8 cellular contexts compared by ENCODE assay signal in the genomic region with DNA sequence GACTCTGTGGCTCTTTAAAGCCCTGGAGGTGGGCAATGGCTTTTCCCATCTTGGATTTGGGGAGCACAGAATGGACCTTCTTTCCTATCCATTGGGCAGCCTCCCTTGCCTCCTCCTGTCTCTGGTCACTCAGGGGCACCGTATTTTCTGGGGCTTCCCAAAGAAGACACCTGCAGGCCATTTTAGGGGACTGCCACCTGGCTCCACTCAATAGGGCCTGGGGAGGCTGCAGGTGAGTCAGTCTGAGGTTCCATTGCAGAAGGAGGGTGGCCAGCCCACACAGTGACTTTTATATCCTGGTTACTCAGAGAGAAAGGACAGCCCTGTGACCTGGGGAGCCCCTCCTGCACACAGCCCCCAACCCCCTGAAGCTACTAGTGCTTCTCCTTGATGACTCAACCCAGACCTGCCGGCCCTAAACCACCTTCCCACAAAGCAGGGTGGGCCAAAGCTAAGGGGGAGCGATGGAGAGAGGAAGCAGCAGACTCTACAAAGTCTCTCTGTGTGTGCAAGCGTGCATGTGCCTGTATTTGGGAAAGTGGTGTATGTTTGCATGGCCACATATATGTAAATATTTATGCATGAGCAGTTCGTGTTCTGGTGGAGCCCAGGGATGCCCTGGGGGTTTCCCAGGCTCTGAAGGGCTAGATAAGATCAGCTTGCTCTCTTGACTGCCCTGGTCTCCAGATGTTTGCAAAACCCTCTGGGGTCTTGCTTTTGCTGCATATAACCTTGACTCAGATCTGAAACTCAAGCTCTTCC. TPM values are rescaled to one million over a fixed set of nuclear protein-coding genes. Genes with fewer than 3 reads are reported as not detected.
DNase-seq lines count a peak whose midpoint lies in the region; ATAC-seq, FAIRE-seq and TF ChIP-seq lines count a peak whose summit lies in the region.

No MANE protein-coding gene starts in this region.

- DNase-seq in SIG-M5 treated with dmso at 0.1 percent for 504 hours (lab: John Stamatoyannopoulos, UW; ENCODE audit: unreplicated experiment) (peak; percentile 29), SIG-M5 (lab: John Stamatoyannopoulos, UW) (no peak), HCT116 (ENCODE audit: low read depth, low spot score) (no peak), NCI-H526 treated with DMSO at 0.1 percent for 48 hours (lab: John Stamatoyannopoulos, UW) (peak; percentile 85), GF-D8 (lab: John Stamatoyannopoulos, UW) (no peak), HTR-8/SVneo (ENCODE audit: insufficient read length, low spot score) (no peak), sciatic nerve (ENCODE audit: low spot score) (no peak)

- POLR2A ChIA-PET in HCT116 (lab: Charles Lee) = no interaction called here

- H4K20me1 ChIP-seq in HCT116 (ENCODE audit: insufficient read depth) = no peaks in the 10 kb centered on the region

- H3K27me3 ChIP-seq in HCT116 (ENCODE audit: insufficient read depth, low read length) = no peaks in the 10 kb centered on the region
- H3K27me3 ChIP-seq in gastroesophageal sphincter = no peaks in the 10 kb centered on the region

- H3K79me2 ChIP-seq in HCT116 (ENCODE audit: insufficient read depth, low read length) = no peaks in the 10 kb centered on the region

- FAIRE-seq in HTR-8/SVneo (lab: Jason Lieb, UNC) = no peak

- H3K9ac ChIP-seq in HCT116 (ENCODE audit: low read length) = no peak overlapping the region

- ATAC-seq in HCT116 (peak; percentile 67), gastroesophageal sphincter (no peak), sciatic nerve (no peak)

- H3K4me1 ChIP-seq in HCT116 (ENCODE audit: control insufficient read depth in 1 of 2, insufficient read depth in 2 of 2, low read length in 2 of 2) (peaks cover 2 to 18% of the 10 kb centered on the region in 2 experiments; a peak in 3 of 4 replicates), gastroesophageal sphincter (peaks cover 0 to 99% (median 20%) of the 10 kb centered on the region in 3 donors)

- TF ChIP-seq CTCF in HCT116 (IDR thresholded peaks at IDR 0.05 in 2 of 3, conservative IDR thresholded peaks at IDR 0.05 in 1 of 3; ENCODE audit: borderline replicate concordance in 1 of 3, insufficient read depth in 1 of 3, low read depth in 2 of 3, low read length in 2 of 3) = peak in 2 of 3 experiments; percentile 4 to 18; a peak in 1 of 6 replicates
- TF ChIP-seq CTCF in gastroesophageal sphincter (IDR thresholded peaks at IDR 0.05) = no peak

- WGBS in gastroesophageal sphincter (ENCODE audit: low coverage in 1 of 2), 2 donors = 25 to 45% methylated on average over 2 to 5 of the region's 5 CpGs

- no peak overlapping the region for H3K27ac ChIP-seq in HCT116 (ENCODE audit: low read depth, low read length)
- peak overlapping the region in 3 of 4 donors; percentile 62 to 96 (median 68) for H3K27ac ChIP-seq in gastroesophageal sphincter

- H3K9me3 ChIP-seq in HCT116 (ENCODE audit: control insufficient read depth in 1 of 2, insufficient read depth in 1 of 2, low read depth in 1 of 2, low read length in 2 of 2) (no peaks in the 10 kb centered on the region), gastroesophageal sphincter (no peaks in the 10 kb centered on the region)

- TF ChIP-seq EP300 in gastroesophageal sphincter (IDR thresholded peaks at IDR 0.05) = no peak

- intact Hi-C loops in HCT116 (cut with micrococcal nuclease) (no loop called here), sciatic nerve (cut with DNase I) (no loop called here)

- no peak overlapping the region for H3K4me3 ChIP-seq in HCT116 (replicated peaks in 1 of 2; ENCODE audit: low read depth in 1 of 2, low read length in 2 of 2)
- no peak overlapping the region for H3K4me3 ChIP-seq in gastroesophageal sphincter

- TF ChIP-seq RAD21 in HCT116 (IDR thresholded peaks at IDR 0.05; ENCODE audit: low read depth) = no peak

- CTCF ChIA-PET in HCT116 (lab: Charles Lee) = no interaction called here

- no peaks in the 10 kb centered on the region for H3K36me3 ChIP-seq in HCT116 (ENCODE audit: control insufficient read depth in 1 of 2, insufficient read depth in 2 of 2, low read length in 2 of 2)
- peaks cover 0 to 20% of the 10 kb centered on the region in 2 donors for H3K36me3 ChIP-seq in gastroesophageal sphincter

- H3K4me2 ChIP-seq in HCT116 (ENCODE audit: low read length) = peak overlapping the region; percentile 40

- BruUV-seq in HCT116 (replicated peaks; lab: Mats Ljungman, UMichigan) = no TSS peak

- no peaks in the 10 kb centered on the region for H3K9me2 ChIP-seq in HCT116 (ENCODE audit: insufficient read depth)

- TF ChIP-seq POLR2A in HCT116 (IDR thresholded peaks at IDR 0.05; ENCODE audit: borderline replicate concordance, extremely low read depth, insufficient read depth, insufficient read length) (no peak), gastroesophageal sphincter (IDR thresholded peaks at IDR 0.05) (no peak)

- RAD21 ChIA-PET in HCT116 (lab: Charles Lee; ENCODE audit: low non-redundant PET in 1 of 2, low total read pairs in 2 of 2, uncharacterized antibody in 2 of 2, unreplicated experiment in 2 of 2) = no interaction called here

- peak overlapping the region; percentile 3 for H2AFZ ChIP-seq in HCT116 (ENCODE audit: low read depth, low read length, poor library complexity, severe bottlenecking)

TF ChIP-seq in HCT116, 20 proteins besides CTCF, POLR2A, EP300 and RAD21:
- TF ChIP-seq, protein P1, sequence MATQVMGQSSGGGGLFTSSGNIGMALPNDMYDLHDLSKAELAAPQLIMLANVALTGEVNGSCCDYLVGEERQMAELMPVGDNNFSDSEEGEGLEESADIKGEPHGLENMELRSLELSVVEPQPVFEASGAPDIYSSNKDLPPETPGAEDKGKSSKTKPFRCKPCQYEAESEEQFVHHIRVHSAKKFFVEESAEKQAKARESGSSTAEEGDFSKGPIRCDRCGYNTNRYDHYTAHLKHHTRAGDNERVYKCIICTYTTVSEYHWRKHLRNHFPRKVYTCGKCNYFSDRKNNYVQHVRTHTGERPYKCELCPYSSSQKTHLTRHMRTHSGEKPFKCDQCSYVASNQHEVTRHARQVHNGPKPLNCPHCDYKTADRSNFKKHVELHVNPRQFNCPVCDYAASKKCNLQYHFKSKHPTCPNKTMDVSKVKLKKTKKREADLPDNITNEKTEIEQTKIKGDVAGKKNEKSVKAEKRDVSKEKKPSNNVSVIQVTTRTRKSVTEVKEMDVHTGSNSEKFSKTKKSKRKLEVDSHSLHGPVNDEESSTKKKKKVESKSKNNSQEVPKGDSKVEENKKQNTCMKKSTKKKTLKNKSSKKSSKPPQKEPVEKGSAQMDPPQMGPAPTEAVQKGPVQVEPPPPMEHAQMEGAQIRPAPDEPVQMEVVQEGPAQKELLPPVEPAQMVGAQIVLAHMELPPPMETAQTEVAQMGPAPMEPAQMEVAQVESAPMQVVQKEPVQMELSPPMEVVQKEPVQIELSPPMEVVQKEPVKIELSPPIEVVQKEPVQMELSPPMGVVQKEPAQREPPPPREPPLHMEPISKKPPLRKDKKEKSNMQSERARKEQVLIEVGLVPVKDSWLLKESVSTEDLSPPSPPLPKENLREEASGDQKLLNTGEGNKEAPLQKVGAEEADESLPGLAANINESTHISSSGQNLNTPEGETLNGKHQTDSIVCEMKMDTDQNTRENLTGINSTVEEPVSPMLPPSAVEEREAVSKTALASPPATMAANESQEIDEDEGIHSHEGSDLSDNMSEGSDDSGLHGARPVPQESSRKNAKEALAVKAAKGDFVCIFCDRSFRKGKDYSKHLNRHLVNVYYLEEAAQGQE (IDR thresholded peaks at IDR 0.05; ENCODE audit: low read depth) = no peak
- TF ChIP-seq TCF7L2 (IDR thresholded peaks at IDR 0.05; ENCODE audit: borderline replicate concordance, extremely low read depth, insufficient read depth, insufficient read length) (no peak), SRF (IDR thresholded peaks at IDR 0.05; ENCODE audit: low read depth) (no peak), CBX3 (IDR thresholded peaks at IDR 0.05; ENCODE audit: low read depth) (no peak), ELF1 (IDR thresholded peaks at IDR 0.05; ENCODE audit: borderline replicate concordance, low read depth) (no peak), JUND (IDR thresholded peaks at IDR 0.05) (no peak), YY1 (IDR thresholded peaks at IDR 0.05; ENCODE audit: extremely low read depth, insufficient replicate concordance, low read depth, low read length) (no peak)
- TF ChIP-seq, protein P2, sequence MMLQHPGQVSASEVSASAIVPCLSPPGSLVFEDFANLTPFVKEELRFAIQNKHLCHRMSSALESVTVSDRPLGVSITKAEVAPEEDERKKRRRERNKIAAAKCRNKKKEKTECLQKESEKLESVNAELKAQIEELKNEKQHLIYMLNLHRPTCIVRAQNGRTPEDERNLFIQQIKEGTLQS (IDR thresholded peaks at IDR 0.05) = no peak

RNA-seq across cellular contexts. Expression of a gene that starts 5.0 kb away (rescaled TPM):
- total RNA-seq in HCT116 (2021; ENCODE audit: unreplicated experiment) = 0.15 TPM
- polyA plus RNA-seq in HCT116 (2012) = not detected in 2 replicates
- 10 to 100 TPM; 18.6 to 45.8 (median 30.5) TPM for total RNA-seq in gastroesophageal sphincter
- total RNA-seq in sciatic nerve = 21.3 TPM

RNA-seq across cellular contexts. Expression of a gene that starts 18.7 kb away (rescaled TPM):
- 0.66 TPM for total RNA-seq in HCT116 (2021; ENCODE audit: unreplicated experiment)
- polyA plus RNA-seq in HCT116 (2012) = 0.01 and 0.05 TPM in 2 replicates
- not detected for total RNA-seq in gastroesophageal sphincter
- total RNA-seq in sciatic nerve = 0.13 TPM

RNA-seq across cellular contexts. Expression of a gene that starts 27.3 kb away (rescaled TPM):
- not detected for total RNA-seq in HCT116 (2021; ENCODE audit: unreplicated experiment)
- polyA plus RNA-seq in HCT116 (2012) = not detected in 2 replicates
- total RNA-seq in gastroesophageal sphincter = not detected
- not detected for total RNA-seq in sciatic nerve

Comparison
In these comparisons a context has a peak if more than half of its experiments do, and no peak if none do; other contexts are left out.
1. DNase-seq: peak in SIG-M5 treated with dmso at 0.1 percent for 504 hours (single experiment) and NCI-H526 treated with DMSO at 0.1 percent for 48 hours (single experiment); none in SIG-M5 (single experiment), HCT116 (single experiment), GF-D8 (single experiment), HTR-8/SVneo (single experiment) and sciatic nerve (single experiment).
2. CTCF ChIP-seq: peak in HCT116 (2 of 3); none in gastroesophageal sphincter (0 of 4).
3. RNA of a gene that starts 5.0 kb away (total RNA-seq): 18.6 to 45.8 TPM in gastroesophageal sphincter and 21.3 TPM in sciatic nerve (single experiment); 0.15 TPM in HCT116 (single experiment); every median in the first group is over 10 times any median in the second.